In the genomic region with DNA sequence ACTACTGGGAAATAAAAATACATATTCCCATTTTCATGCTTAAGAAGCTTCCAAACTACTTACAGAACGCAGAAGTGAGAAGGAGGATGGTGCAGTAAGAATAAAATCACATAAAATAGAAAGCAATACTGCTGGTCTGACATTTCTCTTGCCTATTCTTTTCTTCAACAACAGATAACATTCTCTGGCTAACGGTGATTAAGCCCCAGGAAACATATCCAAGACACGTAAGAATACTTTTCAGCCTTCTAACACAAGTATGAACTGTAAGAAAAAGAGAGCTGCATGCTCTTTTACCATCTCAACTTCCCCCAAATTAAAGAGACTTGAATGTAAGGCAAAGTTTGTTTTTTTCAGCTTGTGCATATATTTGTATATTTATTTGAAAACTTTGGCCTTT, we compare ENCODE assay signal across 20 cellular contexts.
"Had no signal": no experiment of that assay in that cellular context is flagged by ENCODE, and none has a peak within 500 bp of the region (broad histone marks: within the 10 kb centered on the region; RNA-seq: fewer than 3 reads in every experiment).

No MANE protein-coding gene starts in this region.

- DNase-seq: cerebellar nuclear complex; effector memory CD8-positive, alpha-beta T cell; esophagus squamous epithelium; heart left ventricle; hippocampal formation; kidney glomerular epithelial cell; mammary epithelial cell; naive thymus-derived CD4-positive, alpha-beta T cell; nephron progenitor cell; ovary; sigmoid colon; stimulated activated CD4-positive, alpha-beta T cell treated with anti-CD3 and anti-CD28 coated beads, Interleukin-2, amount 100 ng/mL, for 48 hours; testis; transverse colon had no signal

- H3K9me3 Mint-ChIP-seq: dendritic cell treated with granulocyte-macrophage colony-stimulating factor and Interleukin-4, amounts not matched to agents 40 ng/mL and 50 ng/mL, for 4 days; effector memory CD8-positive, alpha-beta T cell; nephron progenitor cell; stimulated activated memory B cell treated with anti-CD40 and anti-IgM and Interleukin-4, amounts not matched to agents 10 μg/mL and 1 μg/mL and 100 μg/mL, for 72 hours; stimulated activated naive CD8-positive, alpha-beta T cell treated with anti-CD3 and anti-CD28 coated beads, Interleukin-15, Interleukin-2, amounts not matched to agents 100 ng/mL and 50 ng/mL, for 24 hours had no signal

- H3K27ac Mint-ChIP-seq: dendritic cell treated with granulocyte-macrophage colony-stimulating factor and Interleukin-4, amounts not matched to agents 40 ng/mL and 50 ng/mL, for 4 days; effector memory CD8-positive, alpha-beta T cell; naive thymus-derived CD4-positive, alpha-beta T cell; nephron progenitor cell; stimulated activated memory B cell treated with anti-CD40 and anti-IgM and Interleukin-4, amounts not matched to agents 10 μg/mL and 1 μg/mL and 100 μg/mL, for 72 hours; stimulated activated naive CD8-positive, alpha-beta T cell treated with anti-CD3 and anti-CD28 coated beads, Interleukin-15, Interleukin-2, amounts not matched to agents 100 ng/mL and 50 ng/mL, for 24 hours had no signal

- H3K4me3 Mint-ChIP-seq: dendritic cell treated with granulocyte-macrophage colony-stimulating factor and Interleukin-4, amounts not matched to agents 40 ng/mL and 50 ng/mL, for 4 days; effector memory CD8-positive, alpha-beta T cell; naive thymus-derived CD4-positive, alpha-beta T cell; nephron progenitor cell; stimulated activated memory B cell treated with anti-CD40 and anti-IgM and Interleukin-4, amounts not matched to agents 10 μg/mL and 1 μg/mL and 100 μg/mL, for 72 hours; stimulated activated naive CD8-positive, alpha-beta T cell treated with anti-CD3 and anti-CD28 coated beads, Interleukin-15, Interleukin-2, amounts not matched to agents 100 ng/mL and 50 ng/mL, for 24 hours had no signal

- H3K27me3 Mint-ChIP-seq: dendritic cell treated with granulocyte-macrophage colony-stimulating factor and Interleukin-4, amounts not matched to agents 40 ng/mL and 50 ng/mL, for 4 days; effector memory CD8-positive, alpha-beta T cell; naive thymus-derived CD4-positive, alpha-beta T cell; stimulated activated memory B cell treated with anti-CD40 and anti-IgM and Interleukin-4, amounts not matched to agents 10 μg/mL and 1 μg/mL and 100 μg/mL, for 72 hours; stimulated activated naive CD8-positive, alpha-beta T cell treated with anti-CD3 and anti-CD28 coated beads, Interleukin-15, Interleukin-2, amounts not matched to agents 100 ng/mL and 50 ng/mL, for 24 hours had no signal

- H3K27me3 ChIP-seq: esophagus squamous epithelium, heart left ventricle, neutrophil, ovary, right atrium auricular region, sigmoid colon, testis, transverse colon had no signal

- H3K9me3 ChIP-seq: esophagus squamous epithelium, heart left ventricle, neutrophil, ovary, right atrium auricular region, sigmoid colon, testis, transverse colon had no signal

- H3K27ac ChIP-seq: esophagus squamous epithelium, neutrophil, ovary, right atrium auricular region, sigmoid colon, skin epidermis, testis, transverse colon had no signal

- H3K4me1 ChIP-seq: esophagus squamous epithelium, testis had no signal

- H3K36me3 Mint-ChIP-seq: naive thymus-derived CD4-positive, alpha-beta T cell; stimulated activated memory B cell treated with anti-CD40 and anti-IgM and Interleukin-4, amounts not matched to agents 10 μg/mL and 1 μg/mL and 100 μg/mL, for 72 hours had no signal

- ATAC-seq: effector memory CD8-positive, alpha-beta T cell; naive thymus-derived CD4-positive, alpha-beta T cell; stimulated activated memory B cell treated with anti-CD40 and anti-IgM and Interleukin-4, amounts not matched to agents 10 μg/mL and 1 μg/mL and 100 μg/mL, for 72 hours had no signal

- H3K4me3 ChIP-seq: esophagus squamous epithelium, heart left ventricle, ovary, right atrium auricular region, sigmoid colon, skin epidermis, testis, transverse colon had no signal

- H3K36me3 ChIP-seq: esophagus squamous epithelium, heart left ventricle, neutrophil, ovary, right atrium auricular region, sigmoid colon, transverse colon had no signal

- H3K4me1 Mint-ChIP-seq: naive thymus-derived CD4-positive, alpha-beta T cell; nephron progenitor cell; stimulated activated memory B cell treated with anti-CD40 and anti-IgM and Interleukin-4, amounts not matched to agents 10 μg/mL and 1 μg/mL and 100 μg/mL, for 72 hours had no signal
